Comparison of ENCODE assay signal across 26 cellular contexts in the genomic region with DNA sequence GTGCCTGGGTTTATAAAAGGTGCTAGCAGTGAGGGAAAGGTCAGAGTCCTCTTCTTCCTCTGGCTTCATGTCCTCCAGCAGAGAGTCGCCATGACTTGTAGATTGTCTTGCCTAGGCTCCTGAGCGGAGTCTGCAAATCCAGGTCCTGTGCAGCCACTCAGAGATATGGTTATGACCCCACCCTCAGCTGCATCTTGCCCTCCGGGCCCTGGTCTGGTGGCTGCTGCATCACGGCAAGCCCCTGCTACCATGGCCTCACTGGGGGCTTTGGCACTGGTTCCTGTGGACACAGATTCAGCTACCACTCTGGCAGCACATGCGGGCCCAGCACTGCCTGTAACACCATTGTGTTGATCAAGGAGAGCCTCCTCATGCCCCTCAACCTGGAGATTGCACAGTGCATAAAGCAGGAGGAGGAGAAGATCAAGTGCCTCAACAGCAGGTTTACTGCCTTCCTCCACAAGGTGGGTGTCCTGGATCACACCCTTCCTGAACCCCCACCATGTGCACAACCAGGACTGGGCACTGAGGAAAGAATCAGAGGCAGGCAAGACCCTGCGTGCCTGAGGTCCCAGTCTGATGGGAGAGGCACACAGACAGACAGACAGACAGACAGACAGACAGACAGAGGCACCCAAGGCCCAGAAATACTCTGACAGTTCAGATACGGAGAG. TPM values are rescaled to one million over a fixed set of nuclear protein-coding genes. Genes with fewer than 3 reads are reported as not detected.
"Had no signal": no experiment of that assay in that cellular context is flagged by ENCODE, and none has a peak within 500 bp of the region (broad histone marks: within the 10 kb centered on the region; RNA-seq: fewer than 3 reads in every experiment).

No MANE protein-coding gene starts in this region.

- H3K36me3 ChIP-seq: SJCRH30 had no signal

- H3K36me3 Mint-ChIP-seq: brain had no signal

- H3K27me3 ChIP-seq: SJCRH30 had no signal

- H3K4me1 Mint-ChIP-seq: central memory CD8-positive, alpha-beta T cell had no signal

- H3K4me3 ChIP-seq: SJCRH30 had no signal

- DNase-seq: activated CD4-positive, alpha-beta T cell treated with anti-CD3 and anti-CD28 coated beads for 4 hours; activated CD4-positive, alpha-beta T cell treated with anti-CD3 and anti-CD28 coated beads, Interleukin-2, amount 50 U/mL, for 4 hours; activated CD8-positive, alpha-beta T cell treated with anti-CD3 and anti-CD28 coated beads, Interleukin-2, amount 10 ng/mL, durations not matched to agents 7 days and 5 days; activated effector memory CD4-positive, alpha-beta T cell treated with Interleukin-2 at 50 U/mL for 16 hours; activated naive CD4-positive, alpha-beta T cell treated with Interleukin-2 at 50 U/mL for 16 hours; activated T-cell treated with anti-CD3 and anti-CD28 coated beads, Interleukin-2, amount 50 U/mL, for 24 hours; Kasumi-1; NCI-H1105 treated with DMSO at 0.1 percent for 48 hours; NCI-H146; NCI-H187 treated with DMSO at 0.1 percent for 48 hours; NCI-H2081 treated with DMSO at 0.1 percent for 48 hours; NCI-H2227 treated with DMSO at 0.1 percent for 48 hours; NCI-H526; NCI-H774; Right ventricle myocardium superior; SK-N-SH; SW 1271 had no signal

- H3K27ac ChIP-seq: SJCRH30 had no signal

- H3K9me3 ChIP-seq: SJCRH30, SK-N-SH had no signal

- FAIRE-seq: astrocyte had no signal

- ATAC-seq: activated CD4-positive, CD25-positive, alpha-beta regulatory T cell treated with anti-CD3 and anti-CD28 coated beads, Interleukin-2, amount 50 U/mL, for 24 hours; activated CD8-positive, alpha-beta T cell treated with anti-CD3 and anti-CD28 coated beads, Interleukin-2, amount 10 ng/mL, durations not matched to agents 7 days and 5 days had no signal

- H3K4me3 Mint-ChIP-seq: activated CD8-positive, alpha-beta T cell treated with anti-CD3 and anti-CD28 coated beads, Interleukin-2, amount 10 ng/mL, durations not matched to agents 7 days and 5 days; activated naive CD8-positive, alpha-beta T cell; activated T-cell treated with anti-CD3 and anti-CD28 coated beads, Interleukin-2, amount 50 U/mL, for 24 hours; activated T-helper 1 cell treated with anti-CD3 and anti-CD28 coated beads, Interleukin-12 subunit alpha, Interleukin-12 subunit beta, Interleukin-2, Interleukin-4 antibody, amounts not matched to agents 30 ng/mL and 10 ng/mL and 1 ng/mL, durations not matched to agents 14 hours and 24 hours and 36 hours; central memory CD8-positive, alpha-beta T cell had no signal

- H3K9me3 Mint-ChIP-seq: activated T-cell treated with anti-CD3 and anti-CD28 coated beads, Interleukin-2, amount 50 U/mL, for 24 hours; activated T-helper 1 cell treated with anti-CD3 and anti-CD28 coated beads, Interleukin-12 subunit alpha, Interleukin-12 subunit beta, Interleukin-2, Interleukin-4 antibody, amounts not matched to agents 30 ng/mL and 10 ng/mL and 1 ng/mL, durations not matched to agents 14 hours and 24 hours and 36 hours; central memory CD8-positive, alpha-beta T cell had no signal

- H3K4me2 ChIP-seq: SK-N-SH had no signal

- H3K9ac ChIP-seq: SK-N-SH had no signal

- H3K27ac Mint-ChIP-seq: activated CD8-positive, alpha-beta T cell treated with anti-CD3 and anti-CD28 coated beads, Interleukin-2, amount 10 ng/mL, durations not matched to agents 7 days and 5 days; activated naive CD8-positive, alpha-beta T cell; activated T-cell treated with anti-CD3 and anti-CD28 coated beads, Interleukin-2, amount 50 U/mL, for 24 hours; activated T-helper 1 cell treated with anti-CD3 and anti-CD28 coated beads, Interleukin-12 subunit alpha, Interleukin-12 subunit beta, Interleukin-2, Interleukin-4 antibody, amounts not matched to agents 30 ng/mL and 10 ng/mL and 1 ng/mL, durations not matched to agents 14 hours and 24 hours and 36 hours had no signal

RNA-seq across cellular contexts. Expression of a gene that starts 10.5 kb away (rescaled TPM):
- total RNA-seq: OCI-LY7, Right ventricle myocardium superior had no signal

RNA-seq across cellular contexts. Expression of a gene that starts 27.4 kb away (rescaled TPM):
- total RNA-seq: activated T-helper 1 cell treated with anti-CD3 and anti-CD28 coated beads, Interleukin-12 subunit alpha, Interleukin-12 subunit beta, Interleukin-2, Interleukin-4 antibody, amounts not matched to agents 30 ng/mL and 10 ng/mL and 1 ng/mL, durations not matched to agents 14 hours and 24 hours and 36 hours; OCI-LY7; Right ventricle myocardium superior; T-helper 1 cell treated with Interleukin-12 subunit alpha and Interleukin-12 subunit beta and Interleukin-4 antibody, amounts not matched to agents 30 ng/mL and 1 ng/mL, for 36 hours had no signal

RNA-seq across cellular contexts. Expression of a gene that starts 30.9 kb away (rescaled TPM):
- total RNA-seq: OCI-LY7 had no signal

RNA-seq across cellular contexts. Expression of a gene that starts 57.3 kb away (rescaled TPM):
- total RNA-seq: activated CD8-positive, alpha-beta T cell treated with anti-CD3 and anti-CD28 coated beads, Interleukin-2, amount 10 ng/mL, durations not matched to agents 7 days and 5 days; activated T-helper 1 cell treated with anti-CD3 and anti-CD28 coated beads, Interleukin-12 subunit alpha, Interleukin-12 subunit beta, Interleukin-2, Interleukin-4 antibody, amounts not matched to agents 30 ng/mL and 10 ng/mL and 1 ng/mL, durations not matched to agents 14 hours and 24 hours and 36 hours; astrocyte; OCI-LY7; Right ventricle myocardium superior; SJCRH30; T-helper 1 cell treated with Interleukin-12 subunit alpha and Interleukin-12 subunit beta and Interleukin-4 antibody, amounts not matched to agents 30 ng/mL and 1 ng/mL, for 36 hours had no signal
